Comparison of ENCODE assay signal across 26 cellular contexts in the genomic region with DNA sequence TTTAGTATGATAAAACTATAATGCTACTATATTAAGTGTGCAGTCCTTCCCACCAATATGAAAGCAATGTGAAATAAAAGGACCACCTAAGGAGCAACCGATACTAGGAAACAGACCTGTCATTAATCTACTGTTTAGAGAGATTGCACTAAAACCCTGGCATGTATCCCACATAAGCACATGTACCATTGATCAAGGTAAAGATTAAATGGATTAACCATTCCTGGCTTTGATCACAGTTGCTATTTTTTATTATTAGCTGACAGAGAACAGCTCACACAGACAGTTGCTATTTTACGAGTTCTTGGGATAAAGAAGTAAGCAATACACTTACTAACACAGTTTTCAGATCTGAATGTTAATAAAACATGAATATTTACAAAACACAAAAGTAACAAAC.
"Had no signal": no experiment of that assay in that cellular context is flagged by ENCODE, and none has a peak within 500 bp of the region (broad histone marks: within the 10 kb centered on the region; RNA-seq: fewer than 3 reads in every experiment).

No MANE protein-coding gene starts in this region.

- H3K9me3 Mint-ChIP-seq: effector memory CD8-positive, alpha-beta T cell; nephron progenitor cell; stimulated activated effector memory CD8-positive, alpha-beta T cell treated with anti-CD3 and anti-CD28 coated beads, Interleukin-12 subunit alpha, Interleukin-12 subunit beta, amount 100 ng/mL, for 72 hours had no signal

- H3K4me1 ChIP-seq: heart right ventricle, left lung, prostate gland, right atrium auricular region, thyroid gland, vagina had no signal

- H3K27me3 Mint-ChIP-seq: effector memory CD8-positive, alpha-beta T cell; naive thymus-derived CD4-positive, alpha-beta T cell had no signal

- H3K36me3 ChIP-seq: prostate gland had no signal

- H3K27ac ChIP-seq: heart right ventricle, left lung, prostate gland, right atrium auricular region, stomach, thyroid gland, vagina had no signal

- H3K27ac Mint-ChIP-seq: naive thymus-derived CD4-positive, alpha-beta T cell; nephron progenitor cell; stimulated activated effector memory CD8-positive, alpha-beta T cell treated with anti-CD3 and anti-CD28 coated beads, Interleukin-12 subunit alpha, Interleukin-12 subunit beta, amount 100 ng/mL, for 72 hours had no signal

- H3K4me2 ChIP-seq: smooth muscle cell had no signal

- H3K4me1 Mint-ChIP-seq: nephron progenitor cell; stimulated activated effector memory CD8-positive, alpha-beta T cell treated with anti-CD3 and anti-CD28 coated beads, Interleukin-12 subunit alpha, Interleukin-12 subunit beta, amount 100 ng/mL, for 72 hours had no signal

- H3K9me3 ChIP-seq: heart right ventricle, left lung, prostate gland, right atrium auricular region, stomach, thyroid gland, vagina had no signal

- H3K4me3 ChIP-seq: heart right ventricle, left lung, prostate gland, right atrium auricular region, smooth muscle cell, stomach, thyroid gland, vagina had no signal

- H3K4me3 Mint-ChIP-seq: effector memory CD8-positive, alpha-beta T cell; naive thymus-derived CD4-positive, alpha-beta T cell; nephron progenitor cell; stimulated activated effector memory CD8-positive, alpha-beta T cell treated with anti-CD3 and anti-CD28 coated beads, Interleukin-12 subunit alpha, Interleukin-12 subunit beta, amount 100 ng/mL, for 72 hours had no signal

- ATAC-seq: effector memory CD8-positive, alpha-beta T cell; heart right ventricle; left cardiac atrium; naive thymus-derived CD4-positive, alpha-beta T cell; sciatic nerve; stimulated activated effector memory CD8-positive, alpha-beta T cell treated with anti-CD3 and anti-CD28 coated beads, Interleukin-12 subunit alpha, Interleukin-12 subunit beta, amount 100 ng/mL, for 72 hours had no signal

- DNase-seq: cortex of kidney; effector memory CD8-positive, alpha-beta T cell; foreskin fibroblast; glutamatergic neuron; heart right ventricle; hippocampal formation; left cardiac atrium; mesenchymal stem cell; midbrain; naive thymus-derived CD4-positive, alpha-beta T cell; nephron progenitor cell; nucleus accumbens; stimulated activated CD4-positive, alpha-beta T cell treated with anti-CD3 and anti-CD28 coated beads, Interleukin-12 subunit alpha, Interleukin-12 subunit beta, amount 100 ng/mL, for 4 hours; stimulated activated CD4-positive, alpha-beta T cell treated with anti-CD3 and anti-CD28 coated beads, Interleukin-1b, Interleukin-23, amount 100 ng/mL, for 48 hours; stimulated activated CD4-positive, alpha-beta T cell treated with anti-CD3 and anti-CD28 coated beads, Interleukin-4, amount 100 ng/mL, for 1 hour; stimulated activated naive CD4-positive, alpha-beta T cell treated with Interleukin-2 at 50 U/mL for 16 hours; stomach; thyroid gland; trophoblast cell had no signal

- H3K27me3 ChIP-seq: heart right ventricle, left lung, right atrium auricular region, stomach, thyroid gland, vagina had no signal
